ENCODE assay signal across 15 cellular contexts in the genomic region with DNA sequence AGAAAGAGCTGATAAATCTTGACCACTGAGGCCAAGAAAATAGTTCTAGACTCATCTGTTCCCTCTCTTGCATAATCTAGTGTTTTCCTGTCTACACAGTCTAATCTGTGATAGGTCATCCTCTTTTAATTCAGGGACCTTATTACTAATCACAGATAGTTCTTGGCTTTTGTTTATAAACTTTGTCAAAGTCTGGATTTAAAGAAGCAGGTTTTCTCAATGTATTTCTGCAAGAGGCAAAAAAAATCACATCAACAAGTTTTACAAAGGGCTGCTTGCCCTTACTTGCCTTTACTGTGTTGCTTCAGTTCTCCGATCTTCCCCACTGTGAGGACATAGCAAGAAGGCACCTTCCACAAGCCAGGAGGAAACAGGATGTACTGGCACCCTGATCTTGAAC. TPM values are rescaled to one million over a fixed set of nuclear protein-coding genes. Genes with fewer than 3 reads are reported as not detected.
DNase-seq lines count a peak whose midpoint lies in the region; ATAC-seq and TF ChIP-seq lines count a peak whose summit lies in the region.
"Had no signal": no experiment of that assay in that cellular context is flagged by ENCODE, and none has a peak within 500 bp of the region (broad histone marks: within the 10 kb centered on the region; RNA-seq: fewer than 3 reads in every experiment).

No MANE protein-coding gene starts in this region.

- H3K27ac ChIP-seq in ACC112 (ENCODE audit: low read depth, low read length) (no peak overlapping the region), RWPE1 (peak overlapping the region; percentile 70), epithelial cell of prostate (peak overlapping the region; percentile 63), foreskin keratinocyte (no peak overlapping the region)
- H3K27ac ChIP-seq: C4-2B, HL-60 had no signal

- H3K36me3 ChIP-seq in ACC112 (ENCODE audit: insufficient read depth, low read length): no peaks in the 10 kb centered on the region
- H3K36me3 ChIP-seq: BE2C had no signal

- H3K4me3 ChIP-seq in ACC112 (ENCODE audit: low read depth, low read length): no peak overlapping the region
- H3K4me3 ChIP-seq: GM12878 had no signal

- DNase-seq in RWPE1 (ENCODE audit: low spot score) (no peak), epithelial cell of prostate (ENCODE audit: low read depth, low spot score) (no peak), foreskin keratinocyte (peak; percentile 46 to 57), NCI-H82 (lab: John Stamatoyannopoulos, UW) (no peak), SHP77 (lab: John Stamatoyannopoulos, UW) (no peak)
- DNase-seq: BE2C; CD4-positive, alpha-beta memory T cell; DMS79 had no signal

- H3K27me3 ChIP-seq in ACC112 (ENCODE audit: insufficient read depth, low read length): no peaks in the 10 kb centered on the region
- H3K27me3 ChIP-seq in foreskin keratinocyte: no peaks in the 10 kb centered on the region
- H3K27me3 ChIP-seq: BE2C had no signal

- CTCF ChIA-PET in RWPE1 (lab: Yijun Ruan, JAX): no interaction called here

- peak overlapping the region; percentile 52 for H2AFZ ChIP-seq in ACC112 (ENCODE audit: low read length, unreplicated experiment)

- peaks cover 5% of the 10 kb centered on the region for H3K4me1 ChIP-seq in ACC112 (ENCODE audit: control insufficient read depth, insufficient read depth, low read length, unreplicated experiment)
- peaks cover 16% of the 10 kb centered on the region for H3K4me1 ChIP-seq in foreskin keratinocyte
- H3K4me1 ChIP-seq: BE2C had no signal

- no peak for TF ChIP-seq CTCF in RWPE1 (conservative IDR thresholded peaks at IDR 0.05; ENCODE audit: low read depth)
- TF ChIP-seq CTCF in foreskin keratinocyte (conservative IDR thresholded peaks at IDR 0.05): no peak

- H3K79me2 ChIP-seq in ACC112 (ENCODE audit: control insufficient read depth, insufficient read depth, low read length, unreplicated experiment): no peaks in the 10 kb centered on the region

- POLR2A ChIA-PET in RWPE1 (lab: Yijun Ruan, JAX; ENCODE audit: low non-redundant PET): no interaction called here

- ATAC-seq in foreskin keratinocyte: peak; percentile 28
- ATAC-seq in GM21529 (IDR thresholded peaks at IDR 0.05; ENCODE audit: unreplicated experiment): no peak
- no peak for ATAC-seq in GM18502 (IDR thresholded peaks at IDR 0.05; ENCODE audit: poor library complexity, unreplicated experiment)
- ATAC-seq: GM12878 had no signal

RNA-seq across cellular contexts. Expression of a gene that starts 43.9 kb away (rescaled TPM):
- 61.9 and 64.3 TPM in 2 replicates for total RNA-seq in foreskin keratinocyte
- 24.6 and 29.9 TPM in 2 replicates for polyA plus RNA-seq in foreskin keratinocyte
- total RNA-seq: A172 had no signal

Comparison
In these comparisons a context has a peak if more than half of its experiments do, and no peak if none do; other contexts are left out.
1. H3K27ac ChIP-seq: peak in RWPE1 (single experiment) and epithelial cell of prostate (single experiment); none in ACC112 (single experiment) and foreskin keratinocyte (single experiment).
2. DNase-seq: peak in foreskin keratinocyte (2 of 2); none in RWPE1 (single experiment), epithelial cell of prostate (single experiment), NCI-H82 (single experiment) and SHP77 (0 of 2).